ENCODE assay signal across 23 cellular contexts in the genomic region with DNA sequence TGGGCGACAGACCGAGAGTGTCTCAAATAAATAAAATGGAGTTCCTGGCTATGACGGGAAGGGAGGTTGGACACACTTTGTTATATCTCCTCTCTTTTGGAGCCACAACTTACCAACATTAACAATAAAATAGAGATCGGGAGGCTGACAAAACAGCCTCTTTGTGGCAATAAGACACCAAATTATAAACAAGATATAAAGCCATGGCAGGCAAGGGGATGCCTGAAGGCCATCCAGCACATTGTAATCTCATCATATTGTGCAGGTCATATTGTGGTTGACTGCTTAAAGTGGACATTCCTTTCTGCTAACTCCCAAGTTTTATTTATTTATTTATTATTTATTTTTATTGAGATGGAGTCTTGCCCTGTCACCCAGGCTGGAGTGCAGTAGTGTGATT. TPM values are rescaled to one million over a fixed set of nuclear protein-coding genes. Genes with fewer than 3 reads are reported as not detected.
"Had no signal": no experiment of that assay in that cellular context is flagged by ENCODE, and none has a peak within 500 bp of the region (broad histone marks: within the 10 kb centered on the region; RNA-seq: fewer than 3 reads in every experiment).

No MANE protein-coding gene starts in this region.

- DNase-seq: natural killer cell; occipital lobe; ovary; psoas muscle; right cardiac atrium; right lobe of liver; sigmoid colon; spleen; stimulated activated CD4-positive, alpha-beta T cell treated with anti-CD3 and anti-CD28 coated beads, Interleukin-12 subunit alpha, Interleukin-12 subunit beta, amount 100 ng/mL, for 4 hours; stimulated activated CD4-positive, alpha-beta T cell treated with anti-CD3 and anti-CD28 coated beads, Interleukin-1b, Interleukin-23, amount 100 ng/mL, for 48 hours; stimulated activated CD4-positive, alpha-beta T cell treated with anti-CD3 and anti-CD28 coated beads, Interleukin-4, amount 100 ng/mL, for 1 hour; stimulated activated CD4-positive, alpha-beta T cell treated with anti-CD3 and anti-CD28 coated beads, Interleukin-4, amount 100 ng/mL, for 4 hours; stimulated activated CD8-positive, alpha-beta memory T cell treated with anti-CD3 and anti-CD28 coated beads, Interleukin-4, amount 100 ng/mL, for 48 hours; stimulated activated naive CD4-positive, alpha-beta T cell; stimulated activated naive CD8-positive, alpha-beta T cell treated with anti-CD3 and anti-CD28 coated beads, Interleukin-15, amount 100 ng/mL, for 72 hours; stimulated activated naive CD8-positive, alpha-beta T cell treated with anti-CD3 and anti-CD28 coated beads, Interleukin-15, Interleukin-2, amounts not matched to agents 100 U/mL and 50 U/mL, for 24 hours; substantia nigra; testis; tibial artery; transverse colon; upper lobe of right lung; uterus had no signal

- ATAC-seq: natural killer cell; psoas muscle; right cardiac atrium; right lobe of liver; stimulated activated memory B cell treated with anti-CD40 and anti-IgM and Interleukin-4, amounts not matched to agents 10 μg/mL and 1 μg/mL and 100 μg/mL, for 72 hours; stimulated activated naive CD8-positive, alpha-beta T cell treated with anti-CD3 and anti-CD28 coated beads, Interleukin-15, amount 100 ng/mL, for 72 hours; stimulated activated naive CD8-positive, alpha-beta T cell treated with anti-CD3 and anti-CD28 coated beads, Interleukin-15, Interleukin-2, amounts not matched to agents 100 U/mL and 50 U/mL, for 24 hours; upper lobe of right lung had no signal

RNA-seq across cellular contexts. Expression of gene MGAT5B, which starts 59.9 kb away (rescaled TPM):
- total RNA-seq: natural killer cell, transverse colon had no signal
